In the genomic region with DNA sequence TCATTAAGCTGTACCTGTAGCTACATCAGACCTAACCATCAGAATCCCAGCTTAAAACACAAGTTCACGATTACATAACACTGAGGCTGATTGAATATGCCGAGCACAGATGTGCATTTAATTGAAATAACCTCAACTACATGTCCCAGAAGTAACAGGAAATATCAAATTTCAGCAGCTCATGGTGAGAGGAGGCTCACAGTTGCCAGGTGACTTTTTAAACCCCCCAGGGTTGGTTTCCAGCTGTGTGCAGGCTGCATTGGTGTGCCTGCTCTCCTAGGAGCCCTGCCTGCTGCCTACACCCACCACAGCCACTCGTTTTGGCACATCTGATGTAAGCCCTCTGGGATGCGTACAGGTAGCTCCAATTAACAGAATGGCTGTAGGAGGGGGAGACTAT, we compare ENCODE assay signal across 12 cellular contexts.
A peak's percentile ranks its signal among the peaks of the same experiment; 100 is the strongest.
DNase-seq lines count a peak whose midpoint lies in the region; TF ChIP-seq lines count a peak whose summit lies in the region.
"Had no signal": no experiment of that assay in that cellular context is flagged by ENCODE, and none has a peak within 500 bp of the region (broad histone marks: within the 10 kb centered on the region; RNA-seq: fewer than 3 reads in every experiment).

No MANE protein-coding gene starts in this region.

- no peak overlapping the region for H3K27ac ChIP-seq in RWPE1
- H3K27ac ChIP-seq: VCaP had no signal

- TF ChIP-seq CTCF in RWPE1 (conservative IDR thresholded peaks at IDR 0.05; ENCODE audit: low read depth), result no peak

- DNase-seq in DMS153 (lab: John Stamatoyannopoulos, UW) (peak; percentile 68), NCI-H345 treated with DMSO at 0.1 percent for 48 hours (lab: John Stamatoyannopoulos, UW; ENCODE audit: unreplicated experiment) (peak; percentile 50), iPS-NIHi7 (ENCODE audit: extremely low spot score) (peak; percentile 28), RWPE1 (ENCODE audit: low spot score) (no peak), SW480 (ENCODE audit: low spot score) (no peak)
- peak; percentile 39 for DNase-seq in Jurkat, Clone E6-1 (ENCODE audit: low read depth, low spot score)
- DNase-seq in stimulated activated CD4-positive, alpha-beta T cell treated with anti-CD3 and anti-CD28 coated beads, Interleukin-4, amount 100 ng/mL, for 4 hours, result no peak
- DNase-seq: activated naive CD4-positive, alpha-beta T cell treated with anti-CD3 and anti-CD28 coated beads for 36 hours; CD4-positive, alpha-beta T cell; NCI-H446 treated with DMSO at 0.1 percent for 48 hours; SHP77 treated with DMSO at 0.1 percent for 48 hours had no signal

- POLR2A ChIA-PET in RWPE1 (lab: Yijun Ruan, JAX; ENCODE audit: low non-redundant PET), result no interaction called here

- CTCF ChIA-PET in RWPE1 (lab: Yijun Ruan, JAX), result no interaction called here

- no peak overlapping the region for H3K4me3 ChIP-seq in Jurkat, Clone E6-1 (ENCODE audit: low read length)

Comparison
In these comparisons a context has a peak if more than half of its experiments do, and no peak if none do; other contexts are left out.
1. DNase-seq: peak in DMS153 (single experiment), Jurkat, Clone E6-1 (single experiment), NCI-H345 treated with DMSO at 0.1 percent for 48 hours (single experiment) and iPS-NIHi7 (single experiment); none in RWPE1 (single experiment), SW480 (single experiment) and stimulated activated CD4-positive, alpha-beta T cell treated with anti-CD3 and anti-CD28 coated beads, Interleukin-4, amount 100 ng/mL, for 4 hours (0 of 2).